20 cellular contexts compared by ENCODE assay signal in the genomic region with DNA sequence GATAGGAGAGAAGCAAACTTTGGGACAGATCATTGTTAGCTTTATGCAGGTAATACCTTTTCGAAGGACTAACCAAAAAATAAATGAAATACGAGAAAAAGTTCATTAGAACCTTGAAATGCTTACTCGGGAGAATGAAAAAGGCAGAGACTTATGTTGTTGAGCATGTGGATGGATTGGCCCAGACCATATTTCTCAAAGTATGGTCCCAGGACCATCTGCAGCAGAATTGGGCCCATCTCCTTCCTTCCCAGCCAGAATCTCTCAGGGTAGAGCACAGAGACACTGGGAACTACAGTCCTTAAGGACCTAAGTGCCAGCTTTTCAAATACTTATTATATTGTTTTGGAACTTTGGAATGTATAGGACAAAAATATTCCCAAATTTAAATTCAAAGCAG.
"Had no signal": no experiment of that assay in that cellular context is flagged by ENCODE, and none has a peak within 500 bp of the region (broad histone marks: within the 10 kb centered on the region; RNA-seq: fewer than 3 reads in every experiment).

No MANE protein-coding gene starts in this region.

- H3K27me3 ChIP-seq: esophagus squamous epithelium, neural progenitor cell, transverse colon had no signal

- H3K4me1 ChIP-seq: neural progenitor cell had no signal

- H3K4me3 ChIP-seq: esophagus squamous epithelium, lung, neural progenitor cell, psoas muscle, thoracic aorta, transverse colon had no signal

- H3K36me3 ChIP-seq: neural progenitor cell had no signal

- DNase-seq: esophagus squamous epithelium; foreskin fibroblast; kidney; left colon; left ventricle myocardium superior; mesenchymal stem cell; midbrain; occipital lobe; psoas muscle; retina; stimulated activated CD4-positive, alpha-beta T cell treated with anti-CD3 and anti-CD28 coated beads, Interleukin-2, amount 100 ng/mL, for 24 hours; stimulated activated CD4-positive, alpha-beta T cell treated with anti-CD3 and anti-CD28 coated beads, Interleukin-4, amount 100 ng/mL, for 4 hours; stimulated activated naive B cell treated with anti-CD40 and anti-IgM and Interleukin-4, amounts not matched to agents 10 μg/mL and 1 μg/mL and 100 μg/mL, for 72 hours; stimulated activated naive CD8-positive, alpha-beta T cell treated with anti-CD3 and anti-CD28 coated beads, Interleukin-15, amount 100 ng/mL, for 72 hours; transverse colon had no signal

- FAIRE-seq: kidney had no signal

- H3K9me3 ChIP-seq: esophagus squamous epithelium, psoas muscle, thoracic aorta, transverse colon had no signal

- H3K27ac ChIP-seq: neural progenitor cell, psoas muscle, thoracic aorta, transverse colon had no signal

- H3K4me2 ChIP-seq: neural progenitor cell had no signal

- ATAC-seq: left colon; left ventricle myocardium superior; natural killer cell treated with Interleukin-12 subunit alpha and Interleukin-12 subunit beta and Interleukin-15 and Interleukin-18, amount 100 ng/mL, for 72 hours; psoas muscle; sciatic nerve; stimulated activated naive B cell treated with anti-CD40 and anti-IgM and Interleukin-4, amounts not matched to agents 10 μg/mL and 1 μg/mL and 100 μg/mL, for 72 hours; stimulated activated naive CD8-positive, alpha-beta T cell treated with anti-CD3 and anti-CD28 coated beads, Interleukin-15, amount 100 ng/mL, for 72 hours had no signal
